In the genomic region with DNA sequence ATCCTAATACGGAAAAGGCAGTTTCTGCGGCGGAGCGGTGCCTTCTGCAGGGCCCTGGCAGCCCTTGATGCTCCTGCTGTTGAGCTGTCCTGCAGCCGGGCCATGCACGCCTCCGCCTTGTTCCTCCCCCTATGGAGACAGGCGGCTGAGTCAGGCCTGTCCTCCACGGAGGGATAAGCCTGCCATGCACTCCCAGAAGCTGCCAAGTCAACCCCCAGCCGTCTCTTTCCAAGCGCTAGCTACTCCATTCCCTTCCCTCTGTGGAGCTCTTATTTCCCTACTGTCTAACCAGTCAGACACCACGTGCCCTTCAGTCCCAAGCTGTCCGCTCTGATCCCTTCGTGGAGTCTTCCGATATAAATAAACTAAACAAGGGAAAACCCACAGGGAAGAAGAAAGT, we compare ENCODE assay signal across 9 cellular contexts.
DNase-seq lines count a peak whose midpoint lies in the region; ATAC-seq, FAIRE-seq and TF ChIP-seq lines count a peak whose summit lies in the region.
"Had no signal": no experiment of that assay in that cellular context is flagged by ENCODE, and none has a peak within 500 bp of the region (broad histone marks: within the 10 kb centered on the region; RNA-seq: fewer than 3 reads in every experiment).

No MANE protein-coding gene starts in this region.

- POLR2A ChIA-PET in CD8-positive, alpha-beta memory T cell (lab: Charles Lee) = no interaction called here

- no peak for TF ChIP-seq POLR2A in GM12891 (IDR thresholded peaks at IDR 0.05; ENCODE audit: low read depth, low read length)

- H3K4me3 ChIP-seq in astrocyte of the spinal cord (ENCODE audit: low read depth, low read length) = no peak overlapping the region
- H3K4me3 ChIP-seq in skeletal muscle tissue (ENCODE audit: low read length in 3 of 3) = peak overlapping the region in 2 of 3 donors; percentile 22 to 49
- no peak overlapping the region for H3K4me3 ChIP-seq in CD8-positive, alpha-beta memory T cell (ENCODE audit: low read length)

- FAIRE-seq in GM12891 (lab: Jason Lieb, UNC) = no peak

- H3K9me3 Mint-ChIP-seq in CD8-positive, alpha-beta memory T cell = peaks cover 0 to 5% (median 0%) of the 10 kb centered on the region in 5 donors
- no peaks in the 10 kb centered on the region for H3K9me3 Mint-ChIP-seq in natural killer cell
- H3K9me3 Mint-ChIP-seq: activated CD4-positive, alpha-beta T cell treated with anti-CD3 and anti-CD28 coated beads, Interleukin-2, amount 10 ng/mL, durations not matched to agents 24 days and 14 days had no signal

- peaks cover 2 to 3% of the 10 kb centered on the region in 2 donors for H3K27me3 Mint-ChIP-seq in CD8-positive, alpha-beta memory T cell
- H3K27me3 Mint-ChIP-seq in natural killer cell (ENCODE audit: low read depth in 2 of 2) = peaks cover 8 to 11% of the 10 kb centered on the region in 2 donors

- no peaks in the 10 kb centered on the region for H3K4me1 Mint-ChIP-seq in CD8-positive, alpha-beta memory T cell
- no peaks in the 10 kb centered on the region for H3K4me1 Mint-ChIP-seq in natural killer cell
- H3K4me1 Mint-ChIP-seq: activated CD4-positive, alpha-beta T cell treated with anti-CD3 and anti-CD28 coated beads, Interleukin-2, amount 10 ng/mL, durations not matched to agents 24 days and 14 days had no signal

- H3K36me3 ChIP-seq in skeletal muscle tissue (ENCODE audit: control insufficient read depth in 3 of 3, insufficient read depth in 3 of 3, low read length in 3 of 3) = no peaks in the 10 kb centered on the region
- H3K36me3 ChIP-seq in CD8-positive, alpha-beta memory T cell (ENCODE audit: insufficient read depth, low read length) = no peaks in the 10 kb centered on the region

- intact Hi-C loops in natural killer cell (cut with micrococcal nuclease) = no loop called here

- in situ Hi-C loops in astrocyte of the spinal cord (cut with HindIII; ENCODE audit: low sequenced_read_pairs) = no loop called here

- ATAC-seq in HG02571 (IDR thresholded peaks at IDR 0.05; ENCODE audit: unreplicated experiment) (no peak), natural killer cell (no peak)

- no peaks in the 10 kb centered on the region for H3K9me3 ChIP-seq in skeletal muscle tissue (ENCODE audit: control insufficient read depth in 3 of 3, low read length in 3 of 3)
- H3K9me3 ChIP-seq in CD8-positive, alpha-beta memory T cell (ENCODE audit: low read length) = no peaks in the 10 kb centered on the region

- TF ChIP-seq CTCF in astrocyte of the spinal cord (IDR thresholded peaks at IDR 0.05; ENCODE audit: low read depth, low read length) (no peak), natural killer cell (IDR thresholded peaks at IDR 0.05) (no peak)

- peak; percentile 68 for DNase-seq in GOT3 (lab: John Stamatoyannopoulos, UW)
- peak; percentile 91 for DNase-seq in astrocyte of the spinal cord (ENCODE audit: low read depth, low spot score)
- peak; percentile 93 for DNase-seq in hepatic stellate cell (ENCODE audit: low spot score)
- no peak for DNase-seq in CD8-positive, alpha-beta memory T cell
- DNase-seq in GM12891 (ENCODE audit: insufficient read length, low spot score) = no peak
- DNase-seq in natural killer cell = no peak
- DNase-seq: activated CD4-positive, alpha-beta T cell treated with anti-CD3 and anti-CD28 coated beads, Interleukin-2, amount 10 ng/mL, durations not matched to agents 24 days and 14 days had no signal

- H3K27ac ChIP-seq in skeletal muscle tissue (ENCODE audit: low read depth, low read length) = peak overlapping the region; percentile 66
- no peak overlapping the region for H3K27ac ChIP-seq in CD8-positive, alpha-beta memory T cell (ENCODE audit: low read depth, low read length)

- H3K27ac Mint-ChIP-seq in CD8-positive, alpha-beta memory T cell = no peak overlapping the region
- no peak overlapping the region for H3K27ac Mint-ChIP-seq in natural killer cell
- H3K27ac Mint-ChIP-seq: activated CD4-positive, alpha-beta T cell treated with anti-CD3 and anti-CD28 coated beads, Interleukin-2, amount 10 ng/mL, durations not matched to agents 24 days and 14 days had no signal

- CTCF ChIA-PET in CD8-positive, alpha-beta memory T cell (lab: Charles Lee) = no interaction called here

- no peak overlapping the region for H3K4me3 Mint-ChIP-seq in CD8-positive, alpha-beta memory T cell
- H3K4me3 Mint-ChIP-seq in natural killer cell = no peak overlapping the region
- H3K4me3 Mint-ChIP-seq: activated CD4-positive, alpha-beta T cell treated with anti-CD3 and anti-CD28 coated beads, Interleukin-2, amount 10 ng/mL, durations not matched to agents 24 days and 14 days had no signal

- H3K9ac ChIP-seq in skeletal muscle tissue (ENCODE audit: low read depth in 1 of 3, low read length in 3 of 3) = peak overlapping the region in 2 of 3 donors; percentile 56 to 60

- peaks cover 12 to 47% (median 42%) of the 10 kb centered on the region in 3 donors for H3K4me1 ChIP-seq in skeletal muscle tissue (ENCODE audit: control insufficient read depth in 3 of 3, insufficient read depth in 3 of 3, low read length in 3 of 3)
- no peaks in the 10 kb centered on the region for H3K4me1 ChIP-seq in CD8-positive, alpha-beta memory T cell (ENCODE audit: insufficient read depth, low read length)

- no peaks in the 10 kb centered on the region for H3K36me3 Mint-ChIP-seq in CD8-positive, alpha-beta memory T cell
- no peaks in the 10 kb centered on the region for H3K36me3 Mint-ChIP-seq in natural killer cell

- H3K27me3 ChIP-seq in skeletal muscle tissue (ENCODE audit: control insufficient read depth in 3 of 3, insufficient read depth in 3 of 3, low read length in 3 of 3) = no peaks in the 10 kb centered on the region
- no peaks in the 10 kb centered on the region for H3K27me3 ChIP-seq in CD8-positive, alpha-beta memory T cell (ENCODE audit: insufficient read depth, low read length, poor library complexity, severe bottlenecking)

TF ChIP-seq in GM12891, 5 proteins besides CTCF, POLR2A, EP300 and RAD21:
- TF ChIP-seq POLR2AphosphoS5 (IDR thresholded peaks at IDR 0.05; ENCODE audit: low read depth, low read length) (no peak), SPI1 (IDR thresholded peaks at IDR 0.05; ENCODE audit: low read depth, low read length) (no peak), PAX5 (IDR thresholded peaks at IDR 0.05; ENCODE audit: insufficient read depth, low read length, severe bottlenecking) (no peak), TAF1 (IDR thresholded peaks at IDR 0.05; ENCODE audit: low read depth, low read length) (no peak), POU2F2 (IDR thresholded peaks at IDR 0.05; ENCODE audit: low read depth, low read length) (no peak)

Comparison
In these comparisons a context has a peak if more than half of its experiments do, and no peak if none do; other contexts are left out.
1. DNase-seq: peak in GOT3 (single experiment), astrocyte of the spinal cord (single experiment) and hepatic stellate cell (single experiment); none in CD8-positive, alpha-beta memory T cell (0 of 5), GM12891 (single experiment) and natural killer cell (single experiment).
2. H3K4me3 ChIP-seq: peak in skeletal muscle tissue (2 of 3); none in astrocyte of the spinal cord (single experiment) and CD8-positive, alpha-beta memory T cell (single experiment).